1 cellular context compared by ENCODE assay signal in genomic region chr1:93827633-93828436, GRCh38.
TF ChIP-seq lines count a peak whose summit lies in the region.

No MANE protein-coding gene starts in this region.

TF ChIP-seq in HepG2, 621 proteins besides CTCF, POLR2A, EP300 and RAD21 (continued from another document and continues in another):
- no peak for TF ChIP-seq ZNF276 (CRISPR knock-in tag; IDR thresholded peaks at IDR 0.05; ENCODE audit: low read depth)
- TF ChIP-seq AKAP8 (CRISPR knock-in tag; IDR thresholded peaks at IDR 0.05), result 0 out of 2 replicates have a peak, but pooled peaks have one; percentile 35
- peak; percentile 53 for TF ChIP-seq TFDP2 (CRISPR knock-in tag; IDR thresholded peaks at IDR 0.05)
- peak; percentile 35; the same call in 1 of the 2 replicates for TF ChIP-seq HNF1A (IDR thresholded peaks at IDR 0.05; ENCODE audit: low read depth)
- peak; percentile 70; the same call in 1 of the 2 replicates for TF ChIP-seq HNF1A (CRISPR knock-in tag; IDR thresholded peaks at IDR 0.05; ENCODE audit: borderline replicate concordance)
- TF ChIP-seq MIXL1 (CRISPR knock-in tag; IDR thresholded peaks at IDR 0.05), result peak; percentile 86
- TF ChIP-seq KAT7 (CRISPR knock-in tag; IDR thresholded peaks at IDR 0.05; ENCODE audit: borderline replicate concordance), result peak; percentile 68; the same call in 1 of the 2 replicates
- TF ChIP-seq, protein P1, sequence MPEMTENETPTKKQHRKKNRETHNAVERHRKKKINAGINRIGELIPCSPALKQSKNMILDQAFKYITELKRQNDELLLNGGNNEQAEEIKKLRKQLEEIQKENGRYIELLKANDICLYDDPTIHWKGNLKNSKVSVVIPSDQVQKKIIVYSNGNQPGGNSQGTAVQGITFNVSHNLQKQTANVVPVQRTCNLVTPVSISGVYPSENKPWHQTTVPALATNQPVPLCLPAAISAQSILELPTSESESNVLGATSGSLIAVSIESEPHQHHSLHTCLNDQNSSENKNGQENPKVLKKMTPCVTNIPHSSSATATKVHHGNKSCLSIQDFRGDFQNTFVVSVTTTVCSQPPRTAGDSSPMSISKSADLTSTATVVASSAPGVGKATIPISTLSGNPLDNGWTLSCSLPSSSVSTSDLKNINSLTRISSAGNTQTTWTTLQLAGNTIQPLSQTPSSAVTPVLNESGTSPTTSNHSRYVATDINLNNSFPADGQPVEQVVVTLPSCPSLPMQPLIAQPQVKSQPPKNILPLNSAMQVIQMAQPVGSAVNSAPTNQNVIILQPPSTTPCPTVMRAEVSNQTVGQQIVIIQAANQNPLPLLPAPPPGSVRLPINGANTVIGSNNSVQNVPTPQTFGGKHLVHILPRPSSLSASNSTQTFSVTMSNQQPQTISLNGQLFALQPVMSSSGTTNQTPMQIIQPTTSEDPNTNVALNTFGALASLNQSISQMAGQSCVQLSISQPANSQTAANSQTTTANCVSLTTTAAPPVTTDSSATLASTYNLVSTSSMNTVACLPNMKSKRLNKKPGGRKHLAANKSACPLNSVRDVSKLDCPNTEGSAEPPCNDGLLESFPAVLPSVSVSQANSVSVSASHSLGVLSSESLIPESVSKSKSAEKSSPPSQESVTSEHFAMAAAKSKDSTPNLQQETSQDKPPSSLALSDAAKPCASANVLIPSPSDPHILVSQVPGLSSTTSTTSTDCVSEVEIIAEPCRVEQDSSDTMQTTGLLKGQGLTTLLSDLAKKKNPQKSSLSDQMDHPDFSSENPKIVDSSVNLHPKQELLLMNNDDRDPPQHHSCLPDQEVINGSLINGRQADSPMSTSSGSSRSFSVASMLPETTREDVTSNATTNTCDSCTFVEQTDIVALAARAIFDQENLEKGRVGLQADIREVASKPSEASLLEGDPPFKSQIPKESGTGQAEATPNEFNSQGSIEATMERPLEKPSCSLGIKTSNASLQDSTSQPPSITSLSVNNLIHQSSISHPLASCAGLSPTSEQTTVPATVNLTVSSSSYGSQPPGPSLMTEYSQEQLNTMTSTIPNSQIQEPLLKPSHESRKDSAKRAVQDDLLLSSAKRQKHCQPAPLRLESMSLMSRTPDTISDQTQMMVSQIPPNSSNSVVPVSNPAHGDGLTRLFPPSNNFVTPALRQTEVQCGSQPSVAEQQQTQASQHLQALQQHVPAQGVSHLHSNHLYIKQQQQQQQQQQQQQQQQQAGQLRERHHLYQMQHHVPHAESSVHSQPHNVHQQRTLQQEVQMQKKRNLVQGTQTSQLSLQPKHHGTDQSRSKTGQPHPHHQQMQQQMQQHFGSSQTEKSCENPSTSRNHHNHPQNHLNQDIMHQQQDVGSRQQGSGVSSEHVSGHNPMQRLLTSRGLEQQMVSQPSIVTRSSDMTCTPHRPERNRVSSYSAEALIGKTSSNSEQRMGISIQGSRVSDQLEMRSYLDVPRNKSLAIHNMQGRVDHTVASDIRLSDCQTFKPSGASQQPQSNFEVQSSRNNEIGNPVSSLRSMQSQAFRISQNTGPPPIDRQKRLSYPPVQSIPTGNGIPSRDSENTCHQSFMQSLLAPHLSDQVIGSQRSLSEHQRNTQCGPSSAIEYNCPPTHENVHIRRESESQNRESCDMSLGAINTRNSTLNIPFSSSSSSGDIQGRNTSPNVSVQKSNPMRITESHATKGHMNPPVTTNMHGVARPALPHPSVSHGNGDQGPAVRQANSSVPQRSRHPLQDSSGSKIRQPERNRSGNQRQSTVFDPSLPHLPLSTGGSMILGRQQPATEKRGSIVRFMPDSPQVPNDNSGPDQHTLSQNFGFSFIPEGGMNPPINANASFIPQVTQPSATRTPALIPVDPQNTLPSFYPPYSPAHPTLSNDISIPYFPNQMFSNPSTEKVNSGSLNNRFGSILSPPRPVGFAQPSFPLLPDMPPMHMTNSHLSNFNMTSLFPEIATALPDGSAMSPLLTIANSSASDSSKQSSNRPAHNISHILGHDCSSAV (CRISPR knock-in tag; IDR thresholded peaks at IDR 0.05; ENCODE audit: borderline replicate concordance), result no peak
- TF ChIP-seq ZNF207 (IDR thresholded peaks at IDR 0.05; ENCODE audit: borderline replicate concordance), result no peak
- 0 out of 2 replicates have a peak, but pooled peaks have one; percentile 59 for TF ChIP-seq ZSCAN9 (CRISPR knock-in tag; IDR thresholded peaks at IDR 0.05; ENCODE audit: borderline replicate concordance)
- no peak for TF ChIP-seq XRCC5 (optimal IDR thresholded peaks at IDR 0.05; ENCODE audit: low read length)
- TF ChIP-seq GATAD1 (CRISPR knock-in tag; IDR thresholded peaks at IDR 0.05), result no peak
- no peak for TF ChIP-seq NPAS2 (CRISPR knock-in tag; IDR thresholded peaks at IDR 0.05; ENCODE audit: borderline replicate concordance)
- TF ChIP-seq NR2F1 (CRISPR knock-in tag; IDR thresholded peaks at IDR 0.05), result peak in 1 of 2 experiments; percentile 68; a peak in 2 of 4 replicates
- TF ChIP-seq HOXA7 (CRISPR knock-in tag; IDR thresholded peaks at IDR 0.05), result no peak
- peak; percentile 56; the same call in 1 of the 2 replicates for TF ChIP-seq MYC (CRISPR knock-in tag; IDR thresholded peaks at IDR 0.05; ENCODE audit: borderline replicate concordance)
- TF ChIP-seq REPIN1 (CRISPR knock-in tag; IDR thresholded peaks at IDR 0.05; ENCODE audit: borderline replicate concordance, low read depth), result peak; percentile 88
- TF ChIP-seq AGO2 (optimal IDR thresholded peaks at IDR 0.05; ENCODE audit: low read depth, low read length), result no peak
- no peak for TF ChIP-seq HOXD1 (CRISPR knock-in tag; IDR thresholded peaks at IDR 0.05)
- TF ChIP-seq ZBTB25 (CRISPR knock-in tag; IDR thresholded peaks at IDR 0.05), result 0 out of 2 replicates have a peak, but pooled peaks have one; percentile 37
- no peak for TF ChIP-seq JDP2 (CRISPR knock-in tag; IDR thresholded peaks at IDR 0.05; ENCODE audit: borderline replicate concordance)
- TF ChIP-seq, protein P2, sequence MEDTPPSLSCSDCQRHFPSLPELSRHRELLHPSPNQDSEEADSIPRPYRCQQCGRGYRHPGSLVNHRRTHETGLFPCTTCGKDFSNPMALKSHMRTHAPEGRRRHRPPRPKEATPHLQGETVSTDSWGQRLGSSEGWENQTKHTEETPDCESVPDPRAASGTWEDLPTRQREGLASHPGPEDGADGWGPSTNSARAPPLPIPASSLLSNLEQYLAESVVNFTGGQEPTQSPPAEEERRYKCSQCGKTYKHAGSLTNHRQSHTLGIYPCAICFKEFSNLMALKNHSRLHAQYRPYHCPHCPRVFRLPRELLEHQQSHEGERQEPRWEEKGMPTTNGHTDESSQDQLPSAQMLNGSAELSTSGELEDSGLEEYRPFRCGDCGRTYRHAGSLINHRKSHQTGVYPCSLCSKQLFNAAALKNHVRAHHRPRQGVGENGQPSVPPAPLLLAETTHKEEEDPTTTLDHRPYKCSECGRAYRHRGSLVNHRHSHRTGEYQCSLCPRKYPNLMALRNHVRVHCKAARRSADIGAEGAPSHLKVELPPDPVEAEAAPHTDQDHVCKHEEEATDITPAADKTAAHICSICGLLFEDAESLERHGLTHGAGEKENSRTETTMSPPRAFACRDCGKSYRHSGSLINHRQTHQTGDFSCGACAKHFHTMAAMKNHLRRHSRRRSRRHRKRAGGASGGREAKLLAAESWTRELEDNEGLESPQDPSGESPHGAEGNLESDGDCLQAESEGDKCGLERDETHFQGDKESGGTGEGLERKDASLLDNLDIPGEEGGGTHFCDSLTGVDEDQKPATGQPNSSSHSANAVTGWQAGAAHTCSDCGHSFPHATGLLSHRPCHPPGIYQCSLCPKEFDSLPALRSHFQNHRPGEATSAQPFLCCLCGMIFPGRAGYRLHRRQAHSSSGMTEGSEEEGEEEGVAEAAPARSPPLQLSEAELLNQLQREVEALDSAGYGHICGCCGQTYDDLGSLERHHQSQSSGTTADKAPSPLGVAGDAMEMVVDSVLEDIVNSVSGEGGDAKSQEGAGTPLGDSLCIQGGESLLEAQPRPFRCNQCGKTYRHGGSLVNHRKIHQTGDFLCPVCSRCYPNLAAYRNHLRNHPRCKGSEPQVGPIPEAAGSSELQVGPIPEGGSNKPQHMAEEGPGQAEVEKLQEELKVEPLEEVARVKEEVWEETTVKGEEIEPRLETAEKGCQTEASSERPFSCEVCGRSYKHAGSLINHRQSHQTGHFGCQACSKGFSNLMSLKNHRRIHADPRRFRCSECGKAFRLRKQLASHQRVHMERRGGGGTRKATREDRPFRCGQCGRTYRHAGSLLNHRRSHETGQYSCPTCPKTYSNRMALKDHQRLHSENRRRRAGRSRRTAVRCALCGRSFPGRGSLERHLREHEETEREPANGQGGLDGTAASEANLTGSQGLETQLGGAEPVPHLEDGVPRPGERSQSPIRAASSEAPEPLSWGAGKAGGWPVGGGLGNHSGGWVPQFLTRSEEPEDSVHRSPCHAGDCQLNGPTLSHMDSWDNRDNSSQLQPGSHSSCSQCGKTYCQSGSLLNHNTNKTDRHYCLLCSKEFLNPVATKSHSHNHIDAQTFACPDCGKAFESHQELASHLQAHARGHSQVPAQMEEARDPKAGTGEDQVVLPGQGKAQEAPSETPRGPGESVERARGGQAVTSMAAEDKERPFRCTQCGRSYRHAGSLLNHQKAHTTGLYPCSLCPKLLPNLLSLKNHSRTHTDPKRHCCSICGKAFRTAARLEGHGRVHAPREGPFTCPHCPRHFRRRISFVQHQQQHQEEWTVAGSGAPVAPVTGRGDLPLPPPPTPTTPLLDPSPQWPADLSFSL (CRISPR knock-in tag; IDR thresholded peaks at IDR 0.05), result no peak
- TF ChIP-seq ZFX (CRISPR knock-in tag; IDR thresholded peaks at IDR 0.05; ENCODE audit: low read depth), result peak; percentile 32; the same call in 1 of the 2 replicates
- no peak for TF ChIP-seq RAD51 (IDR thresholded peaks at IDR 0.05; ENCODE audit: borderline replicate concordance)
- TF ChIP-seq ATF7 (IDR thresholded peaks at IDR 0.05), result peak; percentile 48; the same call in 1 of the 2 replicates
- TF ChIP-seq ATF7 (CRISPR knock-in tag; IDR thresholded peaks at IDR 0.05), result no peak
- TF ChIP-seq KDM5B (CRISPR knock-in tag; IDR thresholded peaks at IDR 0.05; ENCODE audit: borderline replicate concordance), result no peak
- TF ChIP-seq ARID2 (CRISPR knock-in tag; IDR thresholded peaks at IDR 0.05; ENCODE audit: borderline replicate concordance), result peak; percentile 57; the same call in 1 of the 2 replicates
- no peak for TF ChIP-seq EZH2 (conservative IDR thresholded peaks at IDR 0.05; ENCODE audit: low read depth, low read length)
- no peak for TF ChIP-seq ZNF549 (CRISPR knock-in tag; IDR thresholded peaks at IDR 0.05)
- no peak for TF ChIP-seq ZIK1 (CRISPR knock-in tag; IDR thresholded peaks at IDR 0.05; ENCODE audit: borderline replicate concordance, low read depth)
